In the genomic region with DNA sequence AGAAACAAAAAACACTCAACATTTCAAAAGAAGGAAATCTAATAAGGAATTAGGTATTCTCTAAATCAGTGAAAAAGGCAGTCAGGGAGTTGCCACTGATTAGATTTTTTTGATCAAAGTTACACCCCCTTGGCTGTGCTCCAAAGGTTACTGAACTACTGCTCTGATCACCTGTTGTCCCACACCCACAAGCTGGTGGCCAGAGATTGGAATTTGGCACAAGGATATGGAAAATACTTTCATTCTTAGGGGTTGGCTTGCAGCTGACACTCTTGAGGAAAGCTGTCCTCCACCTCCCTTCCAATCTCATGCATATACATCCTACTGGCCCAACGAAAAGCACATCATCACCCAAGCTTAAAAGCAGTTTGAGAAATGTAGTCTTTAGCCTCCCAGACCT, we compare ENCODE assay signal across 21 cellular contexts.
DNase-seq lines count a peak whose midpoint lies in the region; ATAC-seq and TF ChIP-seq lines count a peak whose summit lies in the region.
"Had no signal": no experiment of that assay in that cellular context is flagged by ENCODE, and none has a peak within 500 bp of the region (broad histone marks: within the 10 kb centered on the region; RNA-seq: fewer than 3 reads in every experiment).

No MANE protein-coding gene starts in this region.

- H3K27me3 ChIP-seq in left ventricle myocardium inferior (ENCODE audit: low read depth) (no peaks in the 10 kb centered on the region), transverse colon (no peaks in the 10 kb centered on the region)
- H3K27me3 ChIP-seq: BLaER1 had no signal

- intact Hi-C loops in left ventricle myocardium superior (cut with micrococcal nuclease): no loop called here
- intact Hi-C loops in left ventricle myocardium inferior (cut with micrococcal nuclease): no loop called here
- intact Hi-C loops in mucosa of descending colon (cut with DNase I, micrococcal nuclease): no loop called here
- intact Hi-C loops in transverse colon (cut with DNase I; ENCODE audit: low total_unique reads): no loop called here

- peak; percentile 64 for ATAC-seq in left ventricle myocardium superior
- peak; percentile 78 for ATAC-seq in mucosa of descending colon
- ATAC-seq in HG03469 (IDR thresholded peaks at IDR 0.05; ENCODE audit: unreplicated experiment): no peak
- ATAC-seq: CD8-positive, alpha-beta T cell; GM12878; Panc1; SK-N-SH treated with all-trans-retinoic acid at 6 μM for 48 hours had no signal

- no peak overlapping the region for H3K27ac ChIP-seq in left ventricle myocardium inferior (replicated peaks)
- no peak overlapping the region for H3K27ac ChIP-seq in transverse colon
- H3K27ac ChIP-seq: BLaER1 had no signal

- TF ChIP-seq POLR2A in transverse colon (IDR thresholded peaks at IDR 0.05): no peak

- in situ Hi-C loops in transverse colon (cut with MboI; ENCODE audit: low pct_ligation_motif_present in 1 of 4, low pct_unique_long_range_greater_than_20kb in 1 of 4, low sequenced_read_pairs in 3 of 4): no loop called here
- in situ Hi-C loops in GM13977 (cut with MboI; ENCODE audit: low pct_unique_long_range_greater_than_20kb, low sequenced_read_pairs, unreplicated experiment): loop anchor here (25.0 kb wide), 1 partner anchor 274 kb away; no protein-coding TSS in a partner anchor

- H3K4me3 ChIP-seq in left ventricle myocardium inferior (no peak overlapping the region), mucosa of descending colon (no peak overlapping the region), transverse colon (no peak overlapping the region)
- H3K4me3 ChIP-seq: BLaER1, GM12878 had no signal

- no peak for TF ChIP-seq EP300 in transverse colon (IDR thresholded peaks at IDR 0.05; ENCODE audit: low read depth)

- H3K9me3 ChIP-seq in left ventricle myocardium inferior (replicated peaks) (no peaks in the 10 kb centered on the region), mucosa of descending colon (no peaks in the 10 kb centered on the region), transverse colon (no peaks in the 10 kb centered on the region)
- H3K9me3 ChIP-seq: BLaER1 had no signal

- no peak for DNase-seq in left ventricle myocardium superior
- DNase-seq in left ventricle myocardium inferior: no peak
- peak; percentile 33 for DNase-seq in NCI-H526 treated with DMSO at 0.1 percent for 48 hours (lab: John Stamatoyannopoulos, UW)
- peak in 1 of 3 donors; percentile 56 for DNase-seq in mucosa of descending colon
- DNase-seq in transverse colon: peak; percentile 12
- no peak for DNase-seq in stimulated activated CD4-positive, alpha-beta T cell treated with anti-CD3 and anti-CD28 coated beads, Interleukin-4, amount 100 ng/mL, for 24 hours
- no peak for DNase-seq in GM13977 (ENCODE audit: low spot score)
- DNase-seq: CD8-positive, alpha-beta T cell; DND-41; GOT3; MV-4-11; NCI-H1436; NCI-H2029; NCI-H2171 treated with DMSO at 0.1 percent for 48 hours; NCI-H446 treated with DMSO at 0.1 percent for 48 hours; NCI-H774 had no signal

- H3K4me1 ChIP-seq in left ventricle myocardium inferior: peaks cover 8% of the 10 kb centered on the region
- no peaks in the 10 kb centered on the region for H3K4me1 ChIP-seq in mucosa of descending colon (ENCODE audit: low read depth)
- H3K4me1 ChIP-seq in transverse colon: peaks cover 0 to 11% (median 0%) of the 10 kb centered on the region in 4 donors
- H3K4me1 ChIP-seq: BLaER1 had no signal

- WGBS in transverse colon (ENCODE audit: low coverage in 1 of 2), 2 donors: 50 to 57% methylated on average over 1 of the region's 1 CpG

- H3K36me3 ChIP-seq in left ventricle myocardium inferior (no peaks in the 10 kb centered on the region), mucosa of descending colon (ENCODE audit: low read depth) (no peaks in the 10 kb centered on the region), transverse colon (no peaks in the 10 kb centered on the region)
- H3K36me3 ChIP-seq: BLaER1 had no signal

- no peak for TF ChIP-seq CTCF in left ventricle myocardium inferior (IDR thresholded peaks at IDR 0.05; ENCODE audit: borderline replicate concordance)
- no peak for TF ChIP-seq CTCF in mucosa of descending colon (IDR thresholded peaks at IDR 0.05)
- TF ChIP-seq CTCF in transverse colon (IDR thresholded peaks at IDR 0.05): no peak
- TF ChIP-seq CTCF in GM13977 (IDR thresholded peaks at IDR 0.05; ENCODE audit: extremely low read depth, insufficient read depth, missing control alignments): no peak

Comparison
In these comparisons a context has a peak if more than half of its experiments do, and no peak if none do; other contexts are left out.
1. DNase-seq: peak in NCI-H526 treated with DMSO at 0.1 percent for 48 hours (single experiment) and transverse colon (single experiment); none in left ventricle myocardium superior (single experiment), left ventricle myocardium inferior (single experiment), stimulated activated CD4-positive, alpha-beta T cell treated with anti-CD3 and anti-CD28 coated beads, Interleukin-4, amount 100 ng/mL, for 24 hours (single experiment) and GM13977 (single experiment).